ENCODE assay signal across 15 cellular contexts in genomic region chr22:24990344-24990905, GRCh38. TPM values are rescaled to one million over a fixed set of nuclear protein-coding genes. Genes with fewer than 3 reads are reported as not detected.
DNase-seq lines count a peak whose midpoint lies in the region; ATAC-seq, FAIRE-seq and TF ChIP-seq lines count a peak whose summit lies in the region.
"Had no signal": no experiment of that assay in that cellular context is flagged by ENCODE, and none has a peak within 500 bp of the region (broad histone marks: within the 10 kb centered on the region; RNA-seq: fewer than 3 reads in every experiment).

No MANE protein-coding gene starts in this region.

- no peak for TF ChIP-seq CTCF in A549 (IDR thresholded peaks at IDR 0.05)
- TF ChIP-seq CTCF in Panc1 (IDR thresholded peaks at IDR 0.05) = no peak
- TF ChIP-seq CTCF in endothelial cell of umbilical vein (IDR thresholded peaks at IDR 0.05; ENCODE audit: extremely low read depth in 1 of 2, insufficient read depth in 1 of 2, low read depth in 1 of 2, low read length in 2 of 2) = no peak
- no peak for TF ChIP-seq CTCF in sigmoid colon (IDR thresholded peaks at IDR 0.05)

- TF ChIP-seq RAD21 in A549 (conservative IDR thresholded peaks at IDR 0.05 in 1 of 2, IDR thresholded peaks at IDR 0.05 in 1 of 2) = no peak

- no peak overlapping the region for H2AFZ ChIP-seq in endothelial cell of umbilical vein (ENCODE audit: low read depth, low read length)

- no peak for TF ChIP-seq EP300 in A549 (IDR thresholded peaks at IDR 0.05)
- TF ChIP-seq EP300 in sigmoid colon (IDR thresholded peaks at IDR 0.05) = no peak

- in situ Hi-C loops in Panc1 (cut with HindIII; ENCODE audit: low pct_unique_long_range_greater_than_20kb, low sequenced_read_pairs) = no loop called here

- peak overlapping the region; percentile 87; the same call in 2 of the 3 replicates for H3K4me2 ChIP-seq in A549
- H3K4me2 ChIP-seq in endothelial cell of umbilical vein (ENCODE audit: insufficient read depth, low read length) = no peak overlapping the region

- BruUV-seq in Panc1 (replicated peaks; lab: Mats Ljungman, UMichigan) (no TSS peak), endothelial cell of umbilical vein (replicated peaks; lab: Mats Ljungman, UMichigan) (no TSS peak)

- H3K9me1 ChIP-seq in endothelial cell of umbilical vein (replicated peaks; ENCODE audit: control insufficient read depth, extremely low read depth, insufficient read depth, low read length) = no peaks in the 10 kb centered on the region

- TF ChIP-seq POLR2A in A549 (IDR thresholded peaks at IDR 0.05; ENCODE audit: low read length) (no peak), endothelial cell of umbilical vein (IDR thresholded peaks at IDR 0.05; ENCODE audit: low read depth, low read length) (no peak), sigmoid colon (IDR thresholded peaks at IDR 0.05) (no peak)

- peaks cover 53% of the 10 kb centered on the region for H3K4me1 ChIP-seq in A549
- H3K4me1 ChIP-seq in Panc1 (ENCODE audit: control insufficient read depth, insufficient read depth, low read length) = peaks cover 43% of the 10 kb centered on the region
- H3K4me1 ChIP-seq in endothelial cell of umbilical vein (ENCODE audit: control insufficient read depth, extremely low read depth, insufficient read depth, low read length) = peaks cover 47% of the 10 kb centered on the region
- no peaks in the 10 kb centered on the region for H3K4me1 ChIP-seq in sigmoid colon

- intact Hi-C loops in Panc1 (cut with micrococcal nuclease; ENCODE audit: unreplicated experiment) (no loop called here), endothelial cell of umbilical vein (cut with micrococcal nuclease) (no loop called here), sigmoid colon (cut with DNase I) (no loop called here)

- WGBS in A549 (ENCODE audit: missing lambda C conversion rate) = 54% methylated on average over 3 of the region's 10 CpGs
- 91 to 94% methylated on average over 10 of the region's 10 CpGs for WGBS in sigmoid colon, 2 donors

- CTCF ChIA-PET in A549 (lab: Yijun Ruan, JAX) = interaction anchor here (0.7 to 1.3 kb wide), 3 partner anchors 59 to 67 kb away, joined by 3 read pairs; no protein-coding TSS in a partner anchor
- CTCF ChIA-PET in Panc1 (lab: Charles Lee) = no interaction called here
- CTCF ChIA-PET in endothelial cell of umbilical vein (lab: Charles Lee) = no interaction called here

- POLR2A ChIA-PET in A549 (lab: Yijun Ruan, JAX) = no interaction called here
- POLR2A ChIA-PET in Panc1 (lab: Charles Lee) = no interaction called here
- POLR2A ChIA-PET in endothelial cell of umbilical vein (lab: Charles Lee) = no interaction called here

- H3K27ac ChIP-seq in A549 (peak overlapping the region; percentile 87 to 90), Panc1 (ENCODE audit: low read length) (peak overlapping the region; percentile 14; the same call in 1 of the 2 replicates), endothelial cell of umbilical vein (ENCODE audit: insufficient read depth, low read depth, low read length) (peak overlapping the region; percentile 83), sigmoid colon (peak overlapping the region in 3 of 4 donors; percentile 19 to 67 (median 58))
- H3K27ac ChIP-seq: VCaP had no signal

- FAIRE-seq in A549 (lab: Jason Lieb, UNC) (no peak), endothelial cell of umbilical vein (lab: Jason Lieb, UNC) (no peak)

- H3K4me3 ChIP-seq in A549 (no peak overlapping the region), Panc1 (ENCODE audit: low read depth in 2 of 2, low read length in 2 of 2) (no peak overlapping the region), endothelial cell of umbilical vein (replicated peaks in 1 of 3; ENCODE audit: insufficient read depth in 1 of 3, low read depth in 1 of 3, low read length in 3 of 3) (no peak overlapping the region), sigmoid colon (no peak overlapping the region)
- H3K4me3 ChIP-seq: ovary had no signal

- no peaks in the 10 kb centered on the region for H3K9me3 ChIP-seq in A549
- H3K9me3 ChIP-seq in Panc1 (ENCODE audit: control insufficient read depth, insufficient read depth, low read depth, low read length) = no peaks in the 10 kb centered on the region
- H3K9me3 ChIP-seq in endothelial cell of umbilical vein (replicated peaks; ENCODE audit: control insufficient read depth, insufficient read depth, low read length) = no peaks in the 10 kb centered on the region
- H3K9me3 ChIP-seq in sigmoid colon = no peaks in the 10 kb centered on the region
- H3K9me3 ChIP-seq: ovary had no signal

- dilution Hi-C loops in endothelial cell of umbilical vein (cut with MboI; ENCODE audit: extremely low pct_ligation_motif_present, low sequenced_read_pairs) = no loop called here

- H3K27me3 ChIP-seq in Panc1 (ENCODE audit: control insufficient read depth, insufficient read depth, low read length) (no peaks in the 10 kb centered on the region), endothelial cell of umbilical vein (ENCODE audit: control insufficient read depth in 2 of 2, insufficient read depth in 2 of 2, low read length in 2 of 2) (no peaks in the 10 kb centered on the region), sigmoid colon (no peaks in the 10 kb centered on the region)
- H3K27me3 ChIP-seq: ovary had no signal

- no peak overlapping the region for H3K9ac ChIP-seq in endothelial cell of umbilical vein (replicated peaks; ENCODE audit: extremely low read depth, insufficient read depth, low read length)

- ATAC-seq in A549 (no peak), Panc1 (no peak), GM18511 (IDR thresholded peaks at IDR 0.05; ENCODE audit: unreplicated experiment) (no peak)

- H3K79me2 ChIP-seq in endothelial cell of umbilical vein (ENCODE audit: control insufficient read depth, insufficient read depth, low read length) = peaks cover 18% of the 10 kb centered on the region

- no peaks in the 10 kb centered on the region for H3K36me3 ChIP-seq in Panc1 (ENCODE audit: control insufficient read depth, insufficient read depth, low read length)
- no peaks in the 10 kb centered on the region for H3K36me3 ChIP-seq in endothelial cell of umbilical vein (ENCODE audit: control insufficient read depth in 2 of 2, extremely low read depth in 1 of 2, insufficient read depth in 2 of 2, low read length in 2 of 2)
- no peaks in the 10 kb centered on the region for H3K36me3 ChIP-seq in sigmoid colon
- H3K36me3 ChIP-seq: ovary had no signal

- H4K20me1 ChIP-seq in endothelial cell of umbilical vein (replicated peaks; ENCODE audit: control insufficient read depth, extremely low read depth, insufficient read depth, low read length) = no peaks in the 10 kb centered on the region

- DNase-seq in A549 (ENCODE audit: low read depth in 1 of 2, low spot score in 1 of 2) = no peak
- no peak for DNase-seq in Panc1 (ENCODE audit: low read depth, low spot score)
- no peak for DNase-seq in endothelial cell of umbilical vein (ENCODE audit: low read depth, low spot score)
- no peak for DNase-seq in sigmoid colon
- no peak for DNase-seq in SHP77 (lab: John Stamatoyannopoulos, UW)
- DNase-seq in medulla oblongata (ENCODE audit: extremely low spot score) = no peak
- no peak for DNase-seq in dermis blood vessel endothelial cell
- DNase-seq: activated CD8-positive, alpha-beta memory T cell treated with anti-CD3 and anti-CD28 coated beads for 24 hours; DND-41; NCI-H2029 treated with DMSO at 0.1 percent for 48 hours; NCI-H524 treated with DMSO at 0.1 percent for 48 hours; stimulated activated naive CD4-positive, alpha-beta T cell had no signal

TF ChIP-seq in A549, 52 proteins besides CTCF, POLR2A, EP300 and RAD21 (continues in another document):
- no peak for TF ChIP-seq JUNB (IDR thresholded peaks at IDR 0.05)
- no peak for TF ChIP-seq HDAC2 (IDR thresholded peaks at IDR 0.05)

TF ChIP-seq in endothelial cell of umbilical vein, 7 proteins besides CTCF, POLR2A, EP300 and RAD21:
- TF ChIP-seq GATA2 (IDR thresholded peaks at IDR 0.05; ENCODE audit: insufficient read depth, insufficient read length, low read depth, low read length) = no peak
TF ChIP-seq in endothelial cell of umbilical vein: peak in this region for 0.

RNA-seq across cellular contexts. Expression of gene KIAA1671, which starts 37.9 kb away (rescaled TPM):
- polyA plus RNA-seq in A549 (2011; rRNA removed) = 7.9 and 8.8 TPM in 2 replicates
- polyA plus RNA-seq in A549 (2012; cell fraction: cytosol; rRNA removed) = 2.3 and 2.7 TPM in 2 replicates
- polyA plus RNA-seq in A549 (2012; cell fraction: nucleus; rRNA removed) = 4.4 and 6.0 TPM in 2 replicates
- polyA plus RNA-seq in A549 (2017; fragmentation: RNase III; extraction: RNeasy Plus Mini Kit Qiagen cat#74134 plus additional on column Dnase treatment) = 5.0 to 5.6 TPM (median 5.3 TPM) in 3 replicates
- polyA minus RNA-seq in A549 (2011; rRNA and poly(A)+ RNA removed) = 14.6 and 15.6 TPM in 2 replicates
- 48.1 TPM for total RNA-seq in Panc1 (2021; ENCODE audit: unreplicated experiment)
- 21.9 TPM for polyA plus RNA-seq in Panc1 (2012; ENCODE audit: insufficient read length)
- total RNA-seq in endothelial cell of umbilical vein = 78.9 and 85.1 TPM in 2 replicates
- 18.9 and 23.1 TPM in 2 replicates for polyA plus RNA-seq in endothelial cell of umbilical vein
- polyA plus RNA-seq in endothelial cell of umbilical vein (2011; cell fraction: cytosol; rRNA removed) = 21.8 and 22.1 TPM in 2 replicates
- polyA plus RNA-seq in endothelial cell of umbilical vein (2011; cell fraction: nucleus; rRNA removed) = 38.5 and 45.9 TPM in 2 replicates
- polyA plus RNA-seq in endothelial cell of umbilical vein (2012) = 17.4 and 19.8 TPM in 2 replicates
- polyA minus RNA-seq in endothelial cell of umbilical vein = 59.2 and 71.7 TPM in 2 replicates
- polyA minus RNA-seq in endothelial cell of umbilical vein (2011; cell fraction: cytosol; rRNA and poly(A)+ RNA removed) = 10.0 TPM
- 70.1 and 79.2 TPM in 2 replicates for polyA minus RNA-seq in endothelial cell of umbilical vein (2011; cell fraction: nucleus; rRNA and poly(A)+ RNA removed)
- total RNA-seq in sigmoid colon = 10 to 100 TPM in 1 of 4 donors, 1 to 10 TPM in 3; 6.3 to 18.8 (median 7.6) TPM
- polyA plus RNA-seq in sigmoid colon = 10 to 100 TPM; 10.2 to 34.2 (median 16.4) TPM
- 41.9 and 57.7 TPM in 2 replicates for total RNA-seq in dermis blood vessel endothelial cell

RNA-seq across cellular contexts. Expression of gene LHFPL7, which starts 43.9 kb away (rescaled TPM):
- not detected in 2 replicates for polyA plus RNA-seq in A549 (2011; rRNA removed)
- not detected in 2 replicates for polyA plus RNA-seq in A549 (2012; cell fraction: cytosol; rRNA removed)
- polyA plus RNA-seq in A549 (2012; cell fraction: nucleus; rRNA removed) = not detected in 2 replicates
- polyA plus RNA-seq in A549 (2017; fragmentation: RNase III; extraction: RNeasy Plus Mini Kit Qiagen cat#74134 plus additional on column Dnase treatment) = not detected in 3 replicates
- not detected in 2 replicates for polyA minus RNA-seq in A549 (2011; rRNA and poly(A)+ RNA removed)
- not detected for total RNA-seq in Panc1 (2021; ENCODE audit: unreplicated experiment)
- polyA plus RNA-seq in Panc1 (2012; ENCODE audit: insufficient read length) = not detected
- not detected in 2 replicates for total RNA-seq in endothelial cell of umbilical vein
- not detected in 2 replicates for polyA plus RNA-seq in endothelial cell of umbilical vein
- polyA plus RNA-seq in endothelial cell of umbilical vein (2011; cell fraction: cytosol; rRNA removed) = not detected in 2 replicates
- polyA plus RNA-seq in endothelial cell of umbilical vein (2011; cell fraction: nucleus; rRNA removed) = not detected in 2 replicates
- polyA plus RNA-seq in endothelial cell of umbilical vein (2012) = not detected in 2 replicates
- polyA minus RNA-seq in endothelial cell of umbilical vein = not detected in 2 replicates
- polyA minus RNA-seq in endothelial cell of umbilical vein (2011; cell fraction: cytosol; rRNA and poly(A)+ RNA removed) = not detected
- not detected in 2 replicates for polyA minus RNA-seq in endothelial cell of umbilical vein (2011; cell fraction: nucleus; rRNA and poly(A)+ RNA removed)
- not detected for total RNA-seq in sigmoid colon
- polyA plus RNA-seq in sigmoid colon = not detected
- not detected in 2 replicates for total RNA-seq in dermis blood vessel endothelial cell
- polyA plus RNA-seq: ovary had no signal

Comparison
In these comparisons a context has a peak if more than half of its experiments do, and no peak if none do; other contexts are left out.
1. H3K27ac ChIP-seq: peak in every context shown above with its lines; median percentile 88 in A549; 83 in endothelial cell of umbilical vein; 58 in sigmoid colon; 14 in Panc1.